In the genomic region with DNA sequence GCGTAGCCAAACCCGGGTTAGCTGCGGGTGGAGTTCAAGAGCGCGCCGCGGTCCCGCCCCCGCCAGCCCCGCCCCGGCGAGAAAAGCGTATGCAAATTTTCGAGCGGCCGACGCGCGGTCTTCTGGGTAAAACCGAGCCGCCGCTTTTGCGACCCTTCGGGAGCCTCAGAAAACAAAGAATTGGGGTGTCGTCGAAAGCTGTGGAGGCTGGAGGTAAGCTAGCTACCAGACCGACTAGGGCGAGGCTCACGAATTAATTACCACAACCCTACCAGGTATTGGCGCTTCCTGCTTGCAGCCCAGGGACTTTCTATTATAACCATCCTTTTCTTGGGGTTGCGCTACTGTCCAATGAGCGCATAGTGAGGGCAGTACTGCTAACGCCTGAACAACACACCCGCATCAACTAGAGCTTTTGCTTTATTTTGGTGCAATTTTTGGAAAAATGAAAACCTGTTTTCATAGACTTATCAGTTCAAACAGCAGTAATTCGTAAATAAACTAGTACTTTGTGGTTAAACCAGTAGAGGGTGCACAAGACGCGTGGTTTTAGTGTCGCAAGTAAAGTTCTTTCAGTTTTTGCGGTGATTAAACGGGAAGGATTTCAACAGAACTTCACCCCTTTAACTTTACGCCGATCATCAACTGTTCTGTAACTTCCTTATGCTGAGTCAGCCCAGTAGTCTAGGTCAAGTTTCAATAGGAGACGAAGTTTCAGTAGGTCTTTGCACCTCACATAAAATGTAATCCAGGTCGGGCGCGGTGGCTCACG, we compare ENCODE assay signal across 8 cellular contexts. TPM values are rescaled to one million over a fixed set of nuclear protein-coding genes. Genes with fewer than 3 reads are reported as not detected.
DNase-seq lines count a peak whose midpoint lies in the region; ATAC-seq, FAIRE-seq and TF ChIP-seq lines count a peak whose summit lies in the region.

A gene (plus strand): TSS at position 318 of the 772 bp plus-strand sequence.

- peak within 1 kb of the TSS; percentile 99 to 100 (median 100) for H3K27ac ChIP-seq in BLaER1 treated with 17β-estradiol and CSF1 and Interleukin-3, amounts not matched to agents 10 nM and 100 nM
- H3K27ac ChIP-seq in HepG2 (ENCODE audit: extremely low read length, insufficient read depth, low read length) = peak within 1 kb of the TSS; percentile 98

- peak; percentile 87 for TF ChIP-seq RAD21 in HepG2 (CRISPR knock-in tag; IDR thresholded peaks at IDR 0.05)

- H3K9me3 ChIP-seq in BLaER1 treated with 17β-estradiol and CSF1 and Interleukin-3, amounts not matched to agents 10 nM and 100 nM (replicated peaks in 1 of 11) = no peaks in the 10 kb centered on the region
- no peaks in the 10 kb centered on the region for H3K9me3 ChIP-seq in HepG2 (ENCODE audit: low read length)

- peak within 1 kb of the TSS; percentile 97 to 100 (median 99) for H3K9ac ChIP-seq in BLaER1 treated with 17β-estradiol and CSF1 and Interleukin-3, amounts not matched to agents 10 nM and 100 nM
- H3K9ac ChIP-seq in HepG2 (ENCODE audit: insufficient read depth, low read depth, low read length) = peak within 1 kb of the TSS; percentile 94

- H3K27ac Mint-ChIP-seq in activated CD4-positive, alpha-beta T cell treated with anti-CD3 and anti-CD28 coated beads, Interleukin-2, amount 10 ng/mL, durations not matched to agents 7 days and 5 days = peak within 1 kb of the TSS; percentile 98

- peak within 1 kb of the TSS; percentile 67 for H2AFZ ChIP-seq in HepG2 (ENCODE audit: low read length)

- peaks cover 18% of the 10 kb centered on the region for H3K36me3 Mint-ChIP-seq in activated CD4-positive, alpha-beta T cell treated with anti-CD3 and anti-CD28 coated beads, Interleukin-2, amount 10 ng/mL, durations not matched to agents 7 days and 5 days (ENCODE audit: low read depth)

- TF ChIP-seq EP300 in HepG2 (IDR thresholded peaks at IDR 0.05; ENCODE audit: low read depth in 2 of 2, low read length in 2 of 2) = peak in 1 of 2 experiments; percentile 81; a peak in 2 of 4 replicates
- TF ChIP-seq EP300 in HepG2 (CRISPR knock-in tag; IDR thresholded peaks at IDR 0.05; ENCODE audit: borderline replicate concordance) = peak; percentile 89

- in situ Hi-C loops in HepG2 (cut with HindIII; ENCODE audit: extremely low pct_ligation_motif_present, low pct_unique_long_range_greater_than_20kb) = loop anchor here (5.0 kb wide), 2 partner anchors 117 to 187 kb away; a partner anchor contains a TSS

- H3K4me2 ChIP-seq in BLaER1 treated with 17β-estradiol and CSF1 and Interleukin-3, amounts not matched to agents 10 nM and 100 nM = peak within 1 kb of the TSS; percentile 73 to 93 (median 89)
- peak within 1 kb of the TSS; percentile 66 for H3K4me2 ChIP-seq in HepG2 (ENCODE audit: low read depth, low read length)

- peaks cover 59% of the 10 kb centered on the region for H3K4me1 Mint-ChIP-seq in activated CD4-positive, alpha-beta T cell treated with anti-CD3 and anti-CD28 coated beads, Interleukin-2, amount 10 ng/mL, durations not matched to agents 7 days and 5 days

- WGBS in HepG2 (ENCODE audit: low lambda C conversion rate) = 4% methylated on average over 47 of the region's 47 CpGs

- no peaks in the 10 kb centered on the region for H3K27me3 ChIP-seq in BLaER1 treated with 17β-estradiol and CSF1 and Interleukin-3, amounts not matched to agents 10 nM and 100 nM
- no peaks in the 10 kb centered on the region for H3K27me3 ChIP-seq in HepG2 (ENCODE audit: control insufficient read depth in 1 of 2, insufficient read depth in 2 of 2, low read length in 2 of 2)

- POLR2A ChIA-PET in activated CD4-positive, alpha-beta T cell treated with anti-CD3 and anti-CD28 coated beads, Interleukin-2, amount 10 ng/mL, durations not matched to agents 7 days and 5 days (lab: Charles Lee) = interaction anchor here (0.5 to 1.5 kb wide), 10 partner anchors 15 to 1437 kb away, joined by 3 to 12 read pairs (median 4); a partner anchor contains a TSS
- POLR2A ChIA-PET in HepG2 (lab: Yijun Ruan, JAX) = interaction anchor here (0.6 to 5.4 kb wide), 52 partner anchors 10 to 1278 kb away, joined by 3 to 119 read pairs (median 4); a partner anchor contains a TSS

- peak; percentile 100 for TF ChIP-seq POLR2A in HepG2 (IDR thresholded peaks at IDR 0.05; ENCODE audit: insufficient read depth in 1 of 2, low read depth in 2 of 2, low read length in 2 of 2)

- peaks cover 36 to 53% (median 44%) of the 10 kb centered on the region in 10 experiments for H3K4me1 ChIP-seq in BLaER1 treated with 17β-estradiol and CSF1 and Interleukin-3, amounts not matched to agents 10 nM and 100 nM
- peaks cover 68% of the 10 kb centered on the region for H3K4me1 ChIP-seq in HepG2 (ENCODE audit: insufficient read depth, low read length)

- intact Hi-C loops in HepG2 (cut with micrococcal nuclease; ENCODE audit: unreplicated experiment) = loop anchor here (1.0 to 5.0 kb wide), 8 partner anchors 37 to 226 kb away; a partner anchor contains a TSS

- H3K79me2 ChIP-seq in HepG2 (ENCODE audit: insufficient read depth, low read length) = peaks cover 48% of the 10 kb centered on the region

- no peaks in the 10 kb centered on the region for H3K9me3 Mint-ChIP-seq in activated CD4-positive, alpha-beta T cell treated with anti-CD3 and anti-CD28 coated beads, Interleukin-2, amount 10 ng/mL, durations not matched to agents 7 days and 5 days

- BruUV-seq in HepG2 (replicated peaks; lab: Mats Ljungman, UMichigan) = TSS peak; percentile 97

- ATAC-seq in HG03457 (IDR thresholded peaks at IDR 0.05; ENCODE audit: unreplicated experiment) (peak; percentile 62), HepG2 (peak; percentile 90)

- DNase-seq in GM19239 (ENCODE audit: insufficient read length, low spot score) (peak; percentile 56), NCI-H526 (lab: John Stamatoyannopoulos, UW) (peak; percentile 97 to 98), dermis blood vessel endothelial cell (peak; percentile 98), HepG2 (ENCODE audit: low spot score) (peak; percentile 98)
- peak; percentile 86 for DNase-seq in activated CD4-positive, alpha-beta T cell treated with anti-CD3 and anti-CD28 coated beads, Interleukin-2, amount 10 ng/mL, durations not matched to agents 7 days and 5 days
- peak; percentile 85 for DNase-seq in stimulated activated CD4-positive, alpha-beta T cell treated with anti-CD3 and anti-CD28 coated beads, Interleukin-4, amount 100 ng/mL, for 1 hour

- H3K4me3 Mint-ChIP-seq in activated CD4-positive, alpha-beta T cell treated with anti-CD3 and anti-CD28 coated beads, Interleukin-2, amount 10 ng/mL, durations not matched to agents 7 days and 5 days = peak within 1 kb of the TSS; percentile 86

- TF ChIP-seq CTCF in HepG2 (CRISPR knock-in tag; IDR thresholded peaks at IDR 0.05) = peak; percentile 78

- FAIRE-seq in GM19239 (lab: Jason Lieb, UNC) (peak; percentile 83), HepG2 (lab: Jason Lieb, UNC) (peak; percentile 70)

- H3K36me3 ChIP-seq in BLaER1 treated with 17β-estradiol and CSF1 and Interleukin-3, amounts not matched to agents 10 nM and 100 nM = peaks cover 18 to 53% (median 28%) of the 10 kb centered on the region in 11 experiments
- peaks cover 2 to 27% of the 10 kb centered on the region in 2 experiments; a peak in 4 of 5 replicates for H3K36me3 ChIP-seq in HepG2 (replicated peaks in 1 of 2; ENCODE audit: control insufficient read depth in 1 of 2, insufficient read depth in 2 of 2, low read length in 2 of 2)

- no peaks in the 10 kb centered on the region for H3K27me3 Mint-ChIP-seq in activated CD4-positive, alpha-beta T cell treated with anti-CD3 and anti-CD28 coated beads, Interleukin-2, amount 10 ng/mL, durations not matched to agents 7 days and 5 days

- H4K20me1 ChIP-seq in BLaER1 treated with 17β-estradiol and CSF1 and Interleukin-3, amounts not matched to agents 10 nM and 100 nM = peaks cover 16 to 52% (median 30%) of the 10 kb centered on the region in 11 experiments; a peak in 18 of 22 replicates
- peaks cover 23% of the 10 kb centered on the region for H4K20me1 ChIP-seq in HepG2 (ENCODE audit: insufficient read depth, low read length)

- H3K4me3 ChIP-seq in BLaER1 treated with 17β-estradiol and CSF1 and Interleukin-3, amounts not matched to agents 10 nM and 100 nM = peak within 1 kb of the TSS; percentile 77 to 89 (median 86)
- H3K4me3 ChIP-seq in HepG2 (replicated peaks in 1 of 3; ENCODE audit: insufficient read depth in 1 of 3, low read depth in 2 of 3, low read length in 3 of 3) = peak within 1 kb of the TSS; percentile 77 to 91 (median 83)

- CTCF ChIA-PET in activated CD4-positive, alpha-beta T cell treated with anti-CD3 and anti-CD28 coated beads, Interleukin-2, amount 10 ng/mL, durations not matched to agents 7 days and 5 days (lab: Charles Lee) = interaction anchor here (0.7 to 1.7 kb wide), 19 partner anchors 9 to 1852 kb away, joined by 3 to 9 read pairs (median 3); a partner anchor contains a TSS
- CTCF ChIA-PET in HepG2 (lab: Yijun Ruan, JAX; ENCODE audit: low intra/inter-chr PET ratio, low total read pairs) = interaction anchor here (0.6 to 1.9 kb wide), 3 partner anchors 66 to 188 kb away, joined by 3 to 9 read pairs (median 7); no protein-coding TSS in a partner anchor

RNA-seq across cellular contexts. Expression of the gene that starts here (rescaled TPM):
- not detected for total RNA-seq in activated CD4-positive, alpha-beta T cell treated with anti-CD3 and anti-CD28 coated beads, Interleukin-2, amount 10 ng/mL, durations not matched to agents 7 days and 5 days
- total RNA-seq in dermis blood vessel endothelial cell (under 0.01 TPM in 1 of 2 replicates, not detected in the other), HepG2 (2016; rRNA removed; fragmentation: Illumina TruSeq; extraction: Trizol) (71.4 TPM in 1 of 2 replicates, not detected in the other)
- total RNA-seq in HepG2 (2016; cell fraction: cytosol; rRNA removed; fragmentation: Illumina TruSeq; extraction: Trizol; ENCODE audit: low read depth) = 442 and 693 TPM in 2 replicates
- total RNA-seq in HepG2 (2016; cell fraction: insoluble cytoplasmic fraction; rRNA removed; fragmentation: Illumina TruSeq; extraction: Trizol) = 77.2 and 91.6 TPM in 2 replicates
- total RNA-seq in HepG2 (2016; cell fraction: membrane; rRNA removed; fragmentation: Illumina TruSeq; extraction: Trizol) = 112 TPM in 1 of 2 replicates, not detected in the other
- 335 and 346 TPM in 2 replicates for total RNA-seq in HepG2 (2016; cell fraction: nucleus; rRNA removed; fragmentation: Illumina TruSeq; extraction: Trizol)
- polyA plus RNA-seq in HepG2 (2011; rRNA removed) = not detected in 2 replicates
- polyA plus RNA-seq in HepG2 (2011; cell fraction: cytosol; rRNA removed) = not detected in 2 replicates
- polyA plus RNA-seq in HepG2 (2011; cell fraction: nucleus; rRNA removed) = not detected in 2 replicates
- not detected in 2 replicates for polyA plus RNA-seq in HepG2 (2012)
- not detected in 2 replicates for polyA plus RNA-seq in HepG2 (2016; cell fraction: cytosol; fragmentation: Illumina TruSeq; extraction: Trizol; ENCODE audit: low read depth)
- polyA plus RNA-seq in HepG2 (2016; cell fraction: insoluble cytoplasmic fraction; fragmentation: Illumina TruSeq; extraction: Trizol; ENCODE audit: low read depth) = not detected in 2 replicates
- polyA plus RNA-seq in HepG2 (2016; cell fraction: membrane; fragmentation: Illumina TruSeq; extraction: Trizol; ENCODE audit: low read depth) = not detected in 2 replicates
- polyA plus RNA-seq in HepG2 (2016; cell fraction: nucleus; fragmentation: Illumina TruSeq; extraction: Trizol; ENCODE audit: insufficient read depth, low read depth) = not detected in 2 replicates
- under 0.01 TPM in 2 replicates for polyA minus RNA-seq in HepG2 (2011; rRNA and poly(A)+ RNA removed; ENCODE audit: low replicate concordance)
- polyA minus RNA-seq in HepG2 (2011; cell fraction: cytosol; rRNA and poly(A)+ RNA removed) = 3,899 and 4,055 TPM in 2 replicates
- under 0.01 TPM in 2 replicates for polyA minus RNA-seq in HepG2 (2011; cell fraction: nucleus; rRNA and poly(A)+ RNA removed)

Comparison
In these comparisons a context has a peak if more than half of its experiments do, and no peak if none do; other contexts are left out.
1. Peak in every context shown above with its lines: DNase-seq, ATAC-seq, H3K4me3 ChIP-seq and H3K27ac ChIP-seq.
2. Peak in DNase-seq in activated CD4-positive, alpha-beta T cell treated with anti-CD3 and anti-CD28 coated beads, Interleukin-2, amount 10 ng/mL, durations not matched to agents 7 days and 5 days; RNA of the gene not detected or under 1 TPM.
3. Peak in DNase-seq in dermis blood vessel endothelial cell; RNA of the gene not detected or under 1 TPM.